8 cellular contexts compared by ENCODE assay signal in the genomic region with DNA sequence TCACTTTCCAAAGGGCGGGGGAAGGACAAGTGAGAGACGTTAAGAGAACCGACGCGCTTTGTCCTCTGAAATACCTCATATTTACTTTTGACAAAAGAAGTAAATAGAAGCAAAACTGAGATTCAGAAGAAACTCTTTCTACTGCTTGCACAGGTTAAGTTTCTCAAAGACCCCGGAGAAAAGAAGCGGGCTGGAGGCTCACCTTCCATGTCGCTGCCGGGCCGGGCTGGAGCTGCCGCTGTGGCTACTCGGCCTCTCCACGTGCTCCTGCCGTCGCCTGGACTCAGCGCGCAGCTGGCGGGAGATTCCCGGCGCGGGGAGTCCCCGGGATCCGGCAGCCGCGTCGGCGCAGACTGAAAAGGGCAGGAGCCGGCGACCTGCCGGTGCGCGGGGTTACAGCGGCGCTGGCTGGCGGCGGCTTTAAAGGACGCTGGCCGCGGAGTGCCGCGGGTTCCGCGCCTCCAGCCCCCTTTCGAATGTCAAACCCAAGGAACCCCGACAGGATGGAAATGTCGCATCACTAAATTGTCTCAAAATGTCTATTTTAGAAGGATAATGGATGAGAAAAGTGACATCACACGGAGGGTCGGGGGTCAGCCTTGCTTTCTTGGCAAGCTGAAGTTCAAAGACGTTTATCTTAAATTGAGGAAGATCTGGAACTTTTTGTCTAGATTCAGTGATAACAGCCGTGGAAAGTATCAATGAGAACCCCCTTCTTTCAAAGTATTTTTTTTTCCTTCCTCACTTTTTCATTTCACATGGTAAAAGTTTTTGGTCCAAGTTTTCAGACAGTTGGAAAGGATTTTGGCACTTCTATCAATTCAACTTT. TPM values are rescaled to one million over a fixed set of nuclear protein-coding genes. Genes with fewer than 3 reads are reported as not detected.
DNase-seq lines count a peak whose midpoint lies in the region; ATAC-seq, FAIRE-seq and TF ChIP-seq lines count a peak whose summit lies in the region.

A gene (minus strand): TSS at position 395 of the 829 bp plus-strand sequence. CDS start 186 bp downstream, at position 209.

- intact Hi-C loops in adrenal gland (cut with DNase I) (no loop called here), kidney (cut with DNase I) (no loop called here)

- no peaks in the 10 kb centered on the region for H3K36me3 Mint-ChIP-seq in T-helper 17 cell (ENCODE audit: low read depth)

- H3K4me1 Mint-ChIP-seq in T-helper 17 cell: peaks cover 42% of the 10 kb centered on the region

- H3K27ac ChIP-seq in ACC112 (ENCODE audit: low read depth, low read length): no peak within 1 kb of the TSS
- no peak within 1 kb of the TSS for H3K27ac ChIP-seq in HUES64 (ENCODE audit: low read depth, low read length)
- H3K27ac ChIP-seq in adrenal gland: no peak within 1 kb of the TSS
- no peak within 1 kb of the TSS for H3K27ac ChIP-seq in kidney (ENCODE audit: low read depth in 2 of 2, low read length in 2 of 2)

- DNase-seq in T-helper 17 cell (peak; percentile 83 to 84 (median 84)), adrenal gland (peak in 5 of 7 donors; percentile 29 to 45 (median 37)), kidney (peak; percentile 86)
- DNase-seq in stimulated activated CD4-positive, alpha-beta T cell treated with anti-CD3 and anti-CD28 coated beads, Interleukin-4, amount 100 ng/mL, for 48 hours (ENCODE audit: low read depth in 2 of 2): peak; percentile 74 to 86

- no peak for TF ChIP-seq POLR2A in adrenal gland (IDR thresholded peaks at IDR 0.05)

- H3K9me3 ChIP-seq in HUES64 (ENCODE audit: insufficient read depth, low read depth, low read length) (no peaks in the 10 kb centered on the region), T-helper 17 cell (ENCODE audit: control insufficient read depth, low read length, poor library complexity, severe bottlenecking) (no peaks in the 10 kb centered on the region), adrenal gland (replicated peaks in 1 of 3) (no peaks in the 10 kb centered on the region), kidney (ENCODE audit: control insufficient read depth in 1 of 2, low read length in 2 of 2) (no peaks in the 10 kb centered on the region)

- no peaks in the 10 kb centered on the region for H3K79me2 ChIP-seq in ACC112 (ENCODE audit: control insufficient read depth, insufficient read depth, low read length, unreplicated experiment)

- H3K4me3 ChIP-seq in ACC112 (ENCODE audit: low read depth, low read length) (peak within 1 kb of the TSS; percentile 73), HUES64 (ENCODE audit: low read length) (peak within 1 kb of the TSS; percentile 29), adrenal gland (peak within 1 kb of the TSS in 1 of 4 donors; percentile 27), kidney (ENCODE audit: low read length in 2 of 2) (no peak within 1 kb of the TSS)

- no peaks in the 10 kb centered on the region for H3K4me1 ChIP-seq in ACC112 (ENCODE audit: control insufficient read depth, insufficient read depth, low read length, unreplicated experiment)
- H3K4me1 ChIP-seq in HUES64 (ENCODE audit: insufficient read depth, low read length): 0 out of 2 replicates have a peak, but pooled peaks cover 3% of the 10 kb centered on the region
- H3K4me1 ChIP-seq in adrenal gland (replicated peaks in 1 of 2): peaks cover 3 to 9% of the 10 kb centered on the region in 2 donors
- peaks cover 0 to 2% of the 10 kb centered on the region in 2 donors for H3K4me1 ChIP-seq in kidney (ENCODE audit: control insufficient read depth in 1 of 2, insufficient read depth in 1 of 2, low read depth in 1 of 2, low read length in 2 of 2)

- H3K36me3 ChIP-seq in ACC112 (ENCODE audit: insufficient read depth, low read length) (no peaks in the 10 kb centered on the region), HUES64 (ENCODE audit: insufficient read depth, low read length) (no peaks in the 10 kb centered on the region), adrenal gland (replicated peaks in 1 of 2) (no peaks in the 10 kb centered on the region), kidney (ENCODE audit: control insufficient read depth in 1 of 2, insufficient read depth in 2 of 2, low read length in 2 of 2) (no peaks in the 10 kb centered on the region)

- peak within 1 kb of the TSS; percentile 93 for H3K4me3 Mint-ChIP-seq in T-helper 17 cell

- ATAC-seq in GM18861 (IDR thresholded peaks at IDR 0.05; ENCODE audit: unreplicated experiment) (peak; percentile 29), T-helper 17 cell (peak; percentile 80), HG03378 (IDR thresholded peaks at IDR 0.05; ENCODE audit: unreplicated experiment) (no peak)

- WGBS in HUES64: 8% methylated on average over 48 of the region's 50 CpGs
- WGBS in adrenal gland, 4 donors: 5 to 10% (median 6%) methylated on average over 25 to 50 of the region's 50 CpGs

- H2AFZ ChIP-seq in ACC112 (ENCODE audit: low read length, unreplicated experiment): peak within 1 kb of the TSS; percentile 80

- no peaks in the 10 kb centered on the region for H3K27me3 Mint-ChIP-seq in T-helper 17 cell

- TF ChIP-seq CTCF in adrenal gland (IDR thresholded peaks at IDR 0.05) (no peak), kidney (IDR thresholded peaks at IDR 0.05; ENCODE audit: borderline replicate concordance, extremely low read depth, insufficient read depth) (peak; percentile 28)

- H3K27me3 ChIP-seq in ACC112 (ENCODE audit: insufficient read depth, low read length) (peaks cover 37% of the 10 kb centered on the region), HUES64 (ENCODE audit: insufficient read depth, low read length) (peaks cover 82% of the 10 kb centered on the region), adrenal gland (peaks cover 88% of the 10 kb centered on the region)

- H3K27ac Mint-ChIP-seq in T-helper 17 cell: peak within 1 kb of the TSS; percentile 97

- FAIRE-seq in kidney (lab: Jason Lieb, UNC): no peak

- H3K9ac ChIP-seq in HUES64 (ENCODE audit: low read depth, low read length): no peak within 1 kb of the TSS
- no peak within 1 kb of the TSS for H3K9ac ChIP-seq in kidney (ENCODE audit: low read length in 2 of 2)

RNA-seq across cellular contexts. Expression of the gene that starts here (rescaled TPM):
- 0.15 TPM for polyA plus RNA-seq in HUES64 (2013, experiment 1 of 2)
- polyA plus RNA-seq in HUES64 (2013, experiment 2 of 2): not detected
- total RNA-seq in T-helper 17 cell (100 to 1,000 TPM; 106 to 113 TPM), adrenal gland (1 to 10 TPM in 5 of 8 donors, under 1 TPM in 3; 0.12 to 3.6 (median 1.1) TPM), kidney (10.2 TPM)
- polyA plus RNA-seq in adrenal gland (under 1 TPM; 0.37 to 0.88 (median 0.46) TPM), kidney (ENCODE audit: insufficient read depth, low read depth, low replicate concordance) (0.09 TPM)

Comparison
In these comparisons a context has a peak if more than half of its experiments do, and no peak if none do; other contexts are left out.
1. H3K4me3 ChIP-seq: peak in ACC112 (single experiment) and HUES64 (single experiment); none in kidney (0 of 2).
2. Peak in every context shown above with its lines, with median percentiles within 50 percentile points of each other: DNase-seq.